In genomic region chr11:358129-358805, GRCh38 we compare ENCODE assay signal across 18 cellular contexts. TPM values are rescaled to one million over a fixed set of nuclear protein-coding genes. Genes with fewer than 3 reads are reported as not detected.
A peak's percentile ranks its signal among the peaks of the same experiment; 100 is the strongest.
DNase-seq lines count a peak whose midpoint lies in the region; ATAC-seq, FAIRE-seq and TF ChIP-seq lines count a peak whose summit lies in the region.
"Had no signal": no experiment of that assay in that cellular context is flagged by ENCODE, and none has a peak within 500 bp of the region (broad histone marks: within the 10 kb centered on the region; RNA-seq: fewer than 3 reads in every experiment).

No MANE protein-coding gene starts in this region.

- H3K36me3 ChIP-seq in K562 (ENCODE audit: control insufficient read depth, insufficient read depth, low read length) = no peaks in the 10 kb centered on the region; the same call in 2 of the 3 replicates
- H3K36me3 ChIP-seq in neuronal stem cell (replicated peaks in 1 of 2; ENCODE audit: control insufficient read depth in 2 of 2, insufficient read depth in 2 of 2, low read length in 2 of 2) = peaks cover 0 to 11% of the 10 kb centered on the region in 2 donors

- ATAC-seq in K562 (no peak), GM19452 (IDR thresholded peaks at IDR 0.05; ENCODE audit: unreplicated experiment) (no peak), HG02970 (IDR thresholded peaks at IDR 0.05; ENCODE audit: low FRiP score, unreplicated experiment) (no peak)

- intact Hi-C loops in K562 (cut with micrococcal nuclease) = no loop called here

- no peak overlapping the region for H3K18ac ChIP-seq in neuronal stem cell (ENCODE audit: low read length)

- peaks cover 8% of the 10 kb centered on the region; the same call in 1 of the 3 replicates for H3K79me2 ChIP-seq in K562 (ENCODE audit: control insufficient read depth, insufficient read depth, low read length)

- H3K27ac ChIP-seq in K562 (ENCODE audit: extremely low read depth, low read depth, low read length) = no peak overlapping the region
- no peak overlapping the region for H3K27ac ChIP-seq in neuronal stem cell (replicated peaks; ENCODE audit: low read length)
- H3K27ac ChIP-seq: KMS-11 had no signal

- no peak overlapping the region for H4K91ac ChIP-seq in neuronal stem cell (ENCODE audit: low read depth, low read length, poor library complexity)

- H4K20me1 ChIP-seq in K562 (replicated peaks; ENCODE audit: control insufficient read depth, insufficient read depth, low read length) = no peaks in the 10 kb centered on the region

- no TSS peak for BruUV-seq in K562 (replicated peaks; lab: Mats Ljungman, UMichigan)

- TF ChIP-seq RAD21 in K562 (CRISPR knock-in tag; conservative IDR thresholded peaks at IDR 0.05 in 1 of 2, IDR thresholded peaks at IDR 0.05 in 1 of 2) = no peak

- H3K14ac ChIP-seq in neuronal stem cell (ENCODE audit: low read length) = no peak overlapping the region

- TF ChIP-seq EP300 in K562 (IDR thresholded peaks at IDR 0.05; ENCODE audit: low read length) = no peak

- H2AFZ ChIP-seq in K562 (ENCODE audit: low read depth, low read length) = no peak overlapping the region
- H2AFZ ChIP-seq in neuronal stem cell (ENCODE audit: low read length) = peak overlapping the region; percentile 59

- H3K9me3 ChIP-seq in K562 (replicated peaks; ENCODE audit: control insufficient read depth, insufficient read depth, low read depth, low read length) (peaks cover 13% of the 10 kb centered on the region), neuronal stem cell (replicated peaks in 1 of 2; ENCODE audit: control insufficient read depth in 2 of 2, insufficient read depth in 1 of 2, low read depth in 1 of 2, low read length in 2 of 2) (peaks cover 15 to 29% of the 10 kb centered on the region in 2 donors)

- H2BK15ac ChIP-seq in neuronal stem cell (ENCODE audit: low read length) = no peak overlapping the region

- 0 out of 4 replicates have a peak overlapping the region, but pooled peaks of 1 of the 2 experiments have one; percentile 33 for H3K9ac ChIP-seq in K562 (ENCODE audit: insufficient read depth in 1 of 2, low read depth in 2 of 2, low read length in 2 of 2)
- H3K9ac ChIP-seq in neuronal stem cell (ENCODE audit: low read depth, low read length, poor library complexity) = no peak overlapping the region
- H3K9ac ChIP-seq: KMS-11 had no signal

- DNase-seq in NCI-H1105 treated with DMSO at 0.1 percent for 48 hours (lab: John Stamatoyannopoulos, UW) (peak; percentile 15), NCI-H1105 (lab: John Stamatoyannopoulos, UW) (no peak), AG20443 (ENCODE audit: low spot score) (peak; percentile 4), K562 (ENCODE audit: extremely low read depth in 1 of 4, low spot score in 3 of 4) (peak in 3 of 4 experiments; percentile 7 to 13 (median 11)), neuronal stem cell (ENCODE audit: low spot score) (no peak), iPS-NIHi7 (ENCODE audit: extremely low spot score) (no peak)
- DNase-seq: 8988T, DND-41, GDM1, GOT3, NCI-H1092 treated with DMSO at 0.1 percent for 48 hours, NCI-H2029 treated with DMSO at 0.1 percent for 48 hours, NCI-H345, NCI-H774 had no signal

- no peak for TF ChIP-seq POLR2A in K562 (conservative IDR thresholded peaks at IDR 0.05)

- no peak overlapping the region for H3K4me2 ChIP-seq in K562 (ENCODE audit: insufficient read depth, low read length)
- no peak overlapping the region for H3K4me2 ChIP-seq in neuronal stem cell (ENCODE audit: insufficient read depth, low read length, poor library complexity, severe bottlenecking)
- H3K4me2 ChIP-seq: KMS-11 had no signal

- peaks cover 2% of the 10 kb centered on the region for H3K9me1 ChIP-seq in K562 (ENCODE audit: control insufficient read depth, insufficient read depth, low read length)

- H4K8ac ChIP-seq in neuronal stem cell (ENCODE audit: low read depth, low read length) = no peak overlapping the region

- no peak overlapping the region for H3K4me3 ChIP-seq in K562
- H3K4me3 ChIP-seq in neuronal stem cell (ENCODE audit: low read length in 2 of 2) = no peak overlapping the region

- TF ChIP-seq CTCF in K562 (IDR thresholded peaks at IDR 0.05 in 2 of 3, conservative IDR thresholded peaks at IDR 0.05 in 1 of 3; ENCODE audit: insufficient read depth in 2 of 3, low read depth in 1 of 3, low read length in 3 of 3) = no peak

- no peak overlapping the region for H2AK5ac ChIP-seq in neuronal stem cell (ENCODE audit: low read depth, low read length)

- in situ Hi-C loops in K562 (cut with MboI) = loop anchor here (5.0 kb wide), 1 partner anchor 106 kb away; no protein-coding TSS in a partner anchor

- CTCF ChIA-PET in K562 (lab: Yijun Ruan, JAX; ENCODE audit: low intra/inter-chr PET ratio) = no interaction called here

- H3K23ac ChIP-seq in neuronal stem cell (ENCODE audit: low read depth, low read length, poor library complexity) = no peak overlapping the region

- H3K27me3 ChIP-seq in K562 (ENCODE audit: control insufficient read depth in 2 of 2, insufficient read depth in 2 of 2, low read length in 2 of 2) = no peaks in the 10 kb centered on the region; a peak in 1 of 5 replicates
- no peaks in the 10 kb centered on the region for H3K27me3 ChIP-seq in neuronal stem cell (ENCODE audit: control insufficient read depth in 3 of 3, insufficient read depth in 3 of 3, low read depth in 1 of 3, low read length in 3 of 3)

- H3K4me1 ChIP-seq in K562 (replicated peaks in 1 of 2; ENCODE audit: control insufficient read depth in 2 of 2, insufficient read depth in 2 of 2, low read length in 2 of 2) = peaks cover 26 to 55% of the 10 kb centered on the region in 2 experiments
- H3K4me1 ChIP-seq in neuronal stem cell (ENCODE audit: control insufficient read depth in 2 of 2, insufficient read depth in 1 of 2, low read depth in 1 of 2, low read length in 2 of 2) = peaks cover 6 to 12% of the 10 kb centered on the region in 2 donors

- H2BK5ac ChIP-seq in neuronal stem cell (ENCODE audit: low read length) = no peak overlapping the region

- no peak overlapping the region for H3K4ac ChIP-seq in neuronal stem cell (ENCODE audit: low read length)

- H2BK12ac ChIP-seq in neuronal stem cell (ENCODE audit: low read length) = no peak overlapping the region

- WGBS in K562 (ENCODE audit: insufficient coverage, low coverage, missing lambda C conversion rate) = 36% methylated on average over 32 of the region's 34 CpGs
- WGBS in neuronal stem cell (ENCODE audit: extremely low coverage in 2 of 2, insufficient read length in 2 of 2, insufficient replicate concordance in 1 of 2), 2 donors = no CpG with 5 or more reads among the region's 34 CpGs

- FAIRE-seq in K562 (lab: Jason Lieb, UNC) = no peak

- H2BK120ac ChIP-seq in neuronal stem cell (ENCODE audit: low read depth, low read length) = no peak overlapping the region

- H3K79me1 ChIP-seq in neuronal stem cell (ENCODE audit: low read depth, low read length) = peaks cover 4% of the 10 kb centered on the region

- POLR2A ChIA-PET in K562 (lab: Yijun Ruan, JAX) = interaction anchor here (0.9 to 1.6 kb wide), 2 partner anchors 29 to 151 kb away, joined by 3 to 4 read pairs; partner anchors contain the start of genes BET1L and RIC8A

RNA-seq across cellular contexts. Expression of gene B4GALNT4, which starts 11.0 kb away (rescaled TPM):
- total RNA-seq in K562 (2011; cell fraction: chromatin; rRNA removed; ENCODE audit: low replicate concordance) = 45.4 and 151 TPM in 2 replicates
- total RNA-seq in K562 (2011; cell fraction: nucleolus; rRNA removed) = 117 and 141 TPM in 2 replicates
- 54.9 and 57.5 TPM in 2 replicates for total RNA-seq in K562 (2011; cell fraction: nucleoplasm; rRNA removed)
- 22.7 and 26.2 TPM in 2 replicates for total RNA-seq in K562 (2014; rRNA removed)
- 2.1 and 2.5 TPM in 2 replicates for total RNA-seq in K562 (2014; rRNA removed; fragmentation: Illumina TruSeq; extraction: Trizol)
- total RNA-seq in K562 (2015; rRNA removed; fragmentation: Illumina TruSeq; extraction: Trizol) = 7.6 and 9.7 TPM in 2 replicates
- 33.6 and 37.1 TPM in 2 replicates for total RNA-seq in K562 (2021)
- 14.0 and 22.7 TPM in 2 replicates for polyA plus RNA-seq in K562 (2011; rRNA removed)
- 20.4 and 42.5 TPM in 2 replicates for polyA plus RNA-seq in K562 (2011; cell fraction: cytosol; rRNA removed)
- 174 and 271 TPM in 2 replicates for polyA plus RNA-seq in K562 (2011; cell fraction: nucleus; rRNA removed)
- polyA plus RNA-seq in K562 (2012) = 17.2 and 19.0 TPM in 2 replicates
- polyA plus RNA-seq in K562 (2014; fragmentation: Illumina TruSeq; extraction: Trizol) = 4.5 and 10.9 TPM in 2 replicates
- under 1 TPM in 1 of 2 experiments, not detected in 1; 0.20 TPM for polyA plus RNA-seq in K562 (2014; fragmentation: Nextera tagmentation; extraction: Ambion mirVana)
- 30.0 and 32.0 TPM in 2 replicates for polyA plus RNA-seq in K562 (2014; rRNA removed)
- 2.1 and 3.3 TPM in 2 replicates for polyA minus RNA-seq in K562 (2011; rRNA and poly(A)+ RNA removed)
- 8.1 and 9.7 TPM in 2 replicates for polyA minus RNA-seq in K562 (2011; cell fraction: cytosol; rRNA and poly(A)+ RNA removed)
- polyA minus RNA-seq in K562 (2011; cell fraction: nucleus; rRNA and poly(A)+ RNA removed) = 23.6 and 27.2 TPM in 2 replicates
- 87.0 TPM for polyA plus RNA-seq in neuronal stem cell (2013, experiment 1 of 2)
- 87.3 TPM for polyA plus RNA-seq in neuronal stem cell (2013, experiment 2 of 2)
- polyA plus RNA-seq: CD14-positive monocyte had no signal

RNA-seq across cellular contexts. Expression of gene PKP3, which starts 35.7 kb away (rescaled TPM):
- total RNA-seq in K562 (2011; cell fraction: chromatin; rRNA removed; ENCODE audit: low replicate concordance) = 29.8 and 101 TPM in 2 replicates
- 77.2 and 90.9 TPM in 2 replicates for total RNA-seq in K562 (2011; cell fraction: nucleolus; rRNA removed)
- 38.5 and 42.2 TPM in 2 replicates for total RNA-seq in K562 (2011; cell fraction: nucleoplasm; rRNA removed)
- total RNA-seq in K562 (2014; rRNA removed) = 99.7 and 122 TPM in 2 replicates
- 11.2 and 14.9 TPM in 2 replicates for total RNA-seq in K562 (2014; rRNA removed; fragmentation: Illumina TruSeq; extraction: Trizol)
- 30.7 and 36.6 TPM in 2 replicates for total RNA-seq in K562 (2015; rRNA removed; fragmentation: Illumina TruSeq; extraction: Trizol)
- total RNA-seq in K562 (2021) = 102 and 110 TPM in 2 replicates
- polyA plus RNA-seq in K562 (2011; rRNA removed) = 45.4 and 47.8 TPM in 2 replicates
- polyA plus RNA-seq in K562 (2011; cell fraction: cytosol; rRNA removed) = 40.1 and 126 TPM in 2 replicates
- polyA plus RNA-seq in K562 (2011; cell fraction: nucleus; rRNA removed) = 77.2 and 108 TPM in 2 replicates
- 49.0 and 59.2 TPM in 2 replicates for polyA plus RNA-seq in K562 (2012)
- 26.9 and 39.7 TPM in 2 replicates for polyA plus RNA-seq in K562 (2014; fragmentation: Illumina TruSeq; extraction: Trizol)
- under 1 TPM; 0.11 to 0.45 TPM for polyA plus RNA-seq in K562 (2014; fragmentation: Nextera tagmentation; extraction: Ambion mirVana)
- polyA plus RNA-seq in K562 (2014; rRNA removed) = 73.9 and 78.9 TPM in 2 replicates
- polyA minus RNA-seq in K562 (2011; rRNA and poly(A)+ RNA removed) = 8.3 and 21.7 TPM in 2 replicates
- polyA minus RNA-seq in K562 (2011; cell fraction: cytosol; rRNA and poly(A)+ RNA removed) = 71.3 and 72.2 TPM in 2 replicates
- 28.1 and 30.5 TPM in 2 replicates for polyA minus RNA-seq in K562 (2011; cell fraction: nucleus; rRNA and poly(A)+ RNA removed)
- polyA plus RNA-seq in neuronal stem cell (2013, experiment 1 of 2) = 0.40 TPM
- polyA plus RNA-seq in neuronal stem cell (2013, experiment 2 of 2) = 0.40 TPM
- polyA plus RNA-seq: CD14-positive monocyte had no signal

RNA-seq across cellular contexts. Expression of gene IFITM3, which starts 37.6 kb away (rescaled TPM):
- total RNA-seq in K562 (2011; cell fraction: chromatin; rRNA removed; ENCODE audit: low replicate concordance) = 6.0 and 26.3 TPM in 2 replicates
- 38.8 and 53.5 TPM in 2 replicates for total RNA-seq in K562 (2011; cell fraction: nucleolus; rRNA removed)
- 31.1 and 36.4 TPM in 2 replicates for total RNA-seq in K562 (2011; cell fraction: nucleoplasm; rRNA removed)
- total RNA-seq in K562 (2014; rRNA removed) = 49.6 and 70.6 TPM in 2 replicates
- total RNA-seq in K562 (2014; rRNA removed; fragmentation: Illumina TruSeq; extraction: Trizol) = 41.0 and 51.5 TPM in 2 replicates
- 155 and 161 TPM in 2 replicates for total RNA-seq in K562 (2015; rRNA removed; fragmentation: Illumina TruSeq; extraction: Trizol)
- total RNA-seq in K562 (2021) = 163 and 164 TPM in 2 replicates
- polyA plus RNA-seq in K562 (2011; rRNA removed) = 22.7 and 77.6 TPM in 2 replicates
- 128 TPM in 2 replicates for polyA plus RNA-seq in K562 (2011; cell fraction: cytosol; rRNA removed)
- polyA plus RNA-seq in K562 (2011; cell fraction: nucleus; rRNA removed) = 28.0 and 34.2 TPM in 2 replicates
- 478 and 481 TPM in 2 replicates for polyA plus RNA-seq in K562 (2012)
- polyA plus RNA-seq in K562 (2014; fragmentation: Illumina TruSeq; extraction: Trizol) = 242 and 297 TPM in 2 replicates
- 100 to 1,000 TPM; 452 to 461 TPM for polyA plus RNA-seq in K562 (2014; fragmentation: Nextera tagmentation; extraction: Ambion mirVana)
- polyA plus RNA-seq in K562 (2014; rRNA removed) = 77.7 and 150 TPM in 2 replicates
- polyA minus RNA-seq in K562 (2011; rRNA and poly(A)+ RNA removed) = 19.8 and 26.3 TPM in 2 replicates
- 49.6 and 95.7 TPM in 2 replicates for polyA minus RNA-seq in K562 (2011; cell fraction: cytosol; rRNA and poly(A)+ RNA removed)
- 6.9 and 19.4 TPM in 2 replicates for polyA minus RNA-seq in K562 (2011; cell fraction: nucleus; rRNA and poly(A)+ RNA removed)
- polyA plus RNA-seq in neuronal stem cell (2013, experiment 1 of 2) = 629 TPM
- polyA plus RNA-seq in neuronal stem cell (2013, experiment 2 of 2) = 604 TPM

RNA-seq across cellular contexts. Expression of gene IFITM1, which starts 44.4 kb away (rescaled TPM):
- 394 and 929 TPM in 2 replicates for total RNA-seq in K562 (2011; cell fraction: chromatin; rRNA removed; ENCODE audit: low replicate concordance)
- 1,445 and 1,483 TPM in 2 replicates for total RNA-seq in K562 (2011; cell fraction: nucleolus; rRNA removed)
- 1,061 and 1,262 TPM in 2 replicates for total RNA-seq in K562 (2011; cell fraction: nucleoplasm; rRNA removed)
- total RNA-seq in K562 (2014; rRNA removed) (793 and 818 TPM in 2 replicates), K562 (2014; rRNA removed; fragmentation: Illumina TruSeq; extraction: Trizol) (572 and 787 TPM in 2 replicates), K562 (2015; rRNA removed; fragmentation: Illumina TruSeq; extraction: Trizol) (979 and 985 TPM in 2 replicates), K562 (2021) (691 and 717 TPM in 2 replicates)
- polyA plus RNA-seq in K562 (2011; rRNA removed) (900 and 1,311 TPM in 2 replicates), K562 (2014; fragmentation: Illumina TruSeq; extraction: Trizol) (1,966 and 1,984 TPM in 2 replicates), K562 (2014; fragmentation: Nextera tagmentation; extraction: Ambion mirVana) (1,000 to 10,000 TPM; 4,252 to 5,579 TPM), K562 (2014; rRNA removed) (974 and 999 TPM in 2 replicates)
- polyA plus RNA-seq in K562 (2011; cell fraction: cytosol; rRNA removed) = 2,724 and 2,737 TPM in 2 replicates
- 780 and 1,049 TPM in 2 replicates for polyA plus RNA-seq in K562 (2011; cell fraction: nucleus; rRNA removed)
- polyA plus RNA-seq in K562 (2012) = 1,084 and 1,212 TPM in 2 replicates
- polyA minus RNA-seq in K562 (2011; rRNA and poly(A)+ RNA removed) = 752 and 801 TPM in 2 replicates
- polyA minus RNA-seq in K562 (2011; cell fraction: cytosol; rRNA and poly(A)+ RNA removed) = 577 and 662 TPM in 2 replicates
- 139 and 266 TPM in 2 replicates for polyA minus RNA-seq in K562 (2011; cell fraction: nucleus; rRNA and poly(A)+ RNA removed)
- 171 TPM for polyA plus RNA-seq in neuronal stem cell (2013, experiment 1 of 2)
- polyA plus RNA-seq in neuronal stem cell (2013, experiment 2 of 2) = 162 TPM

RNA-seq across cellular contexts. Expression of gene IFITM2, which starts 50.7 kb away (rescaled TPM):
- 6.5 and 20.8 TPM in 2 replicates for total RNA-seq in K562 (2011; cell fraction: chromatin; rRNA removed; ENCODE audit: low replicate concordance)
- 47.0 and 138 TPM in 2 replicates for total RNA-seq in K562 (2011; cell fraction: nucleolus; rRNA removed)
- 31.5 and 44.9 TPM in 2 replicates for total RNA-seq in K562 (2011; cell fraction: nucleoplasm; rRNA removed)
- total RNA-seq in K562 (2014; rRNA removed) = 52.8 and 187 TPM in 2 replicates
- total RNA-seq in K562 (2014; rRNA removed; fragmentation: Illumina TruSeq; extraction: Trizol) = 137 and 145 TPM in 2 replicates
- total RNA-seq in K562 (2015; rRNA removed; fragmentation: Illumina TruSeq; extraction: Trizol) = 290 and 356 TPM in 2 replicates
- total RNA-seq in K562 (2021) = 693 and 698 TPM in 2 replicates
- polyA plus RNA-seq in K562 (2011; rRNA removed) = 205 and 655 TPM in 2 replicates
- polyA plus RNA-seq in K562 (2011; cell fraction: cytosol; rRNA removed) = 600 and 1,150 TPM in 2 replicates
- polyA plus RNA-seq in K562 (2011; cell fraction: nucleus; rRNA removed) = 59.9 and 198 TPM in 2 replicates
- 488 and 506 TPM in 2 replicates for polyA plus RNA-seq in K562 (2012)
- polyA plus RNA-seq in K562 (2014; fragmentation: Illumina TruSeq; extraction: Trizol) = 472 and 547 TPM in 2 replicates
- 1,000 to 10,000 TPM; 3,629 to 4,872 TPM for polyA plus RNA-seq in K562 (2014; fragmentation: Nextera tagmentation; extraction: Ambion mirVana)
- polyA plus RNA-seq in K562 (2014; rRNA removed) = 255 and 328 TPM in 2 replicates
- 69.9 and 190 TPM in 2 replicates for polyA minus RNA-seq in K562 (2011; rRNA and poly(A)+ RNA removed)
- polyA minus RNA-seq in K562 (2011; cell fraction: cytosol; rRNA and poly(A)+ RNA removed) = 143 and 401 TPM in 2 replicates
- 14.8 and 71.3 TPM in 2 replicates for polyA minus RNA-seq in K562 (2011; cell fraction: nucleus; rRNA and poly(A)+ RNA removed)
- 660 TPM for polyA plus RNA-seq in neuronal stem cell (2013, experiment 1 of 2)
- polyA plus RNA-seq in neuronal stem cell (2013, experiment 2 of 2) = 657 TPM

Comparison
In these comparisons a context has a peak if more than half of its experiments do, and no peak if none do; other contexts are left out.
1. DNase-seq: peak in NCI-H1105 treated with DMSO at 0.1 percent for 48 hours (single experiment), AG20443 (single experiment) and K562 (3 of 4); none in NCI-H1105 (single experiment), neuronal stem cell (single experiment) and iPS-NIHi7 (single experiment).